Comparison of ENCODE assay signal across 8 cellular contexts in the genomic region with DNA sequence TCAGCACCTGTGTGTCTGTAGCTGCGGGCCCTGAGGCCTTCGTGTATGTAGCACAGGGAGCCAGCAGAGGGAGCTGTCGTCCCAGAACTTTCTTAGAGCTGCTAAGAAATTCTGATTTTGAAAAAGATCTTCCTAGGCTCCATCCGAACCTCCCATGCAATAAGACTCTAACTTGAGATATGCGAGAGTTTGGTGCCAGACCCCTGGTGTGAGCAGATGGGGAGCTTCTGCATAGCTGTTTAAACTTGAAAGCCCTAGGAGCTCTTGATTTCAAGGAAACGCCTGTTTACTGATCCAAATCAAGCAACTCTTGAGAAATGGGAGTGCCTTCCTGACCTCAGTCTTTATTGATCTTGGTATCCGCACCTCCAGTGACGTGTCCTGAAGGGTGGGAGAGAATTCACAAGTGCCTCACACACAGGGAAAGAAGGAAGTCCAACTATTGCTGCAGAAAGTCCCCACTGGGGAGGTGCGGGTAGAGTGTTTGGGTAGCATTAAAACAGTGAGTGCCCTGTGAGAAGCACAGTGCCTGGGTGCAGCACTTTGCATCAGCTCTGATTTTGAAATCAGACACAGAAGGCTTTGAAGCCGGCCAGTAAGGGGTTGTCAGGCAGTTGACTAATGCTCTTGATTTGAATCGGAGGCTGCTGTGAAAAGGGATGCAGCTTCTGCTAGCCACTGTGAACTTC.
DNase-seq lines count a peak whose midpoint lies in the region; ATAC-seq and TF ChIP-seq lines count a peak whose summit lies in the region.

No MANE protein-coding gene starts in this region.

- no peak overlapping the region for H3K9ac ChIP-seq in Karpas-422 (ENCODE audit: low read length)
- no peak overlapping the region for H3K9ac ChIP-seq in neural progenitor cell

- H4K20me1 ChIP-seq in Karpas-422 (ENCODE audit: insufficient read depth, low read depth, low read length) (0 out of 2 replicates have a peak, but pooled peaks cover 6% of the 10 kb centered on the region), neural progenitor cell (ENCODE audit: low read depth) (no peaks in the 10 kb centered on the region)

- no peaks in the 10 kb centered on the region for H3K27me3 Mint-ChIP-seq in neural progenitor cell (ENCODE audit: insufficient read depth, low read depth)
- no peaks in the 10 kb centered on the region for H3K27me3 Mint-ChIP-seq in stimulated activated naive CD8-positive, alpha-beta T cell treated with anti-CD3 and anti-CD28 coated beads, Interleukin-15, amount 100 ng/mL, for 72 hours

- H3K4me1 Mint-ChIP-seq in neural progenitor cell: peaks cover 20% of the 10 kb centered on the region
- H3K4me1 Mint-ChIP-seq in stimulated activated naive CD8-positive, alpha-beta T cell treated with anti-CD3 and anti-CD28 coated beads, Interleukin-15, amount 100 ng/mL, for 72 hours: peaks cover 21% of the 10 kb centered on the region

- H3K9me2 ChIP-seq in Karpas-422 (replicated peaks; ENCODE audit: insufficient read depth, low read length): no peaks in the 10 kb centered on the region

- TF ChIP-seq CTCF in foreskin fibroblast (IDR thresholded peaks at IDR 0.05; ENCODE audit: low read depth, low read length) (peak; percentile 92), neural progenitor cell (IDR thresholded peaks at IDR 0.05) (peak; percentile 95)

- peak; percentile 55 for ATAC-seq in GM21619 (IDR thresholded peaks at IDR 0.05; ENCODE audit: unreplicated experiment)
- ATAC-seq in stimulated activated naive CD8-positive, alpha-beta T cell treated with anti-CD3 and anti-CD28 coated beads, Interleukin-15, amount 100 ng/mL, for 72 hours: peak; percentile 93

- H3F3A ChIP-seq in neural progenitor cell (ENCODE audit: low read depth): peaks cover 4% of the 10 kb centered on the region

- H3K4me3 Mint-ChIP-seq in neural progenitor cell: no peak overlapping the region
- H3K4me3 Mint-ChIP-seq in stimulated activated naive CD8-positive, alpha-beta T cell treated with anti-CD3 and anti-CD28 coated beads, Interleukin-15, amount 100 ng/mL, for 72 hours: peak overlapping the region; percentile 54 to 63

- no peak overlapping the region for H3K4me2 ChIP-seq in Karpas-422 (ENCODE audit: low read depth, low read length, poor library complexity, severe bottlenecking)
- no peak overlapping the region for H3K4me2 ChIP-seq in neural progenitor cell

- no peaks in the 10 kb centered on the region for H3K9me3 ChIP-seq in Karpas-422 (ENCODE audit: low read length)
- no peaks in the 10 kb centered on the region for H3K9me3 ChIP-seq in neural progenitor cell (ENCODE audit: low read depth)

- H3K27me3 ChIP-seq in Karpas-422 (ENCODE audit: low read length) (no peaks in the 10 kb centered on the region), neural progenitor cell (no peaks in the 10 kb centered on the region)

- H3K4me1 ChIP-seq in Karpas-422 (ENCODE audit: low read length): no peaks in the 10 kb centered on the region
- peaks cover 12% of the 10 kb centered on the region for H3K4me1 ChIP-seq in neural progenitor cell

- H3K36me3 ChIP-seq in Karpas-422 (ENCODE audit: insufficient read depth, low read length): no peaks in the 10 kb centered on the region
- no peaks in the 10 kb centered on the region for H3K36me3 ChIP-seq in neural progenitor cell

- H3K27ac Mint-ChIP-seq in neural progenitor cell: peak overlapping the region; percentile 2
- peak overlapping the region in 1 of 2 donors; percentile 91 for H3K27ac Mint-ChIP-seq in stimulated activated naive CD8-positive, alpha-beta T cell treated with anti-CD3 and anti-CD28 coated beads, Interleukin-15, amount 100 ng/mL, for 72 hours

- no peaks in the 10 kb centered on the region for H3K79me2 ChIP-seq in Karpas-422 (ENCODE audit: low read length)
- H3K79me2 ChIP-seq in neural progenitor cell (ENCODE audit: low read depth): no peaks in the 10 kb centered on the region

- H3K27ac ChIP-seq in Karpas-422 (ENCODE audit: low read length): no peak overlapping the region
- no peak overlapping the region for H3K27ac ChIP-seq in neural progenitor cell

- no peaks in the 10 kb centered on the region for H3K36me3 Mint-ChIP-seq in neural progenitor cell

- peak; percentile 60 for DNase-seq in DMS153 treated with DMSO at 0.1 percent for 48 hours (lab: John Stamatoyannopoulos, UW; ENCODE audit: unreplicated experiment)
- DNase-seq in Karpas-422: peak; percentile 89
- DNase-seq in SHP77 treated with DMSO at 0.1 percent for 48 hours (lab: John Stamatoyannopoulos, UW): peak; percentile 13
- peak; percentile 62 for DNase-seq in activated effector memory CD4-positive, alpha-beta T cell treated with Interleukin-2 at 50 U/mL for 16 hours
- DNase-seq in foreskin fibroblast: peak; percentile 51 to 85
- DNase-seq in neural progenitor cell (ENCODE audit: low spot score): peak; percentile 86
- DNase-seq in stimulated activated naive CD8-positive, alpha-beta T cell treated with anti-CD3 and anti-CD28 coated beads, Interleukin-15, amount 100 ng/mL, for 72 hours: peak; percentile 60 to 80

- no peak overlapping the region for H2AFZ ChIP-seq in Karpas-422 (ENCODE audit: low read length)
- no peak overlapping the region for H2AFZ ChIP-seq in neural progenitor cell (replicated peaks)

- no peak overlapping the region for H3K4me3 ChIP-seq in Karpas-422 (ENCODE audit: low read length)
- H3K4me3 ChIP-seq in foreskin fibroblast (ENCODE audit: low read depth in 1 of 2, low read length in 2 of 2): no peak overlapping the region
- H3K4me3 ChIP-seq in neural progenitor cell: no peak overlapping the region

- H3K9me3 Mint-ChIP-seq in neural progenitor cell: no peaks in the 10 kb centered on the region
- no peaks in the 10 kb centered on the region for H3K9me3 Mint-ChIP-seq in stimulated activated naive CD8-positive, alpha-beta T cell treated with anti-CD3 and anti-CD28 coated beads, Interleukin-15, amount 100 ng/mL, for 72 hours

Comparison
In these comparisons a context has a peak if more than half of its experiments do, and no peak if none do; other contexts are left out.
1. DNase-seq: peak in every context shown above with its lines; median percentile 89 in Karpas-422; 86 in neural progenitor cell; 70 in stimulated activated naive CD8-positive, alpha-beta T cell treated with anti-CD3 and anti-CD28 coated beads, Interleukin-15, amount 100 ng/mL, for 72 hours; 68 in foreskin fibroblast; 62 in activated effector memory CD4-positive, alpha-beta T cell treated with Interleukin-2 at 50 U/mL for 16 hours; 60 in DMS153 treated with DMSO at 0.1 percent for 48 hours; 13 in SHP77 treated with DMSO at 0.1 percent for 48 hours.